Comparison of ENCODE assay signal across 11 cellular contexts in the genomic region with DNA sequence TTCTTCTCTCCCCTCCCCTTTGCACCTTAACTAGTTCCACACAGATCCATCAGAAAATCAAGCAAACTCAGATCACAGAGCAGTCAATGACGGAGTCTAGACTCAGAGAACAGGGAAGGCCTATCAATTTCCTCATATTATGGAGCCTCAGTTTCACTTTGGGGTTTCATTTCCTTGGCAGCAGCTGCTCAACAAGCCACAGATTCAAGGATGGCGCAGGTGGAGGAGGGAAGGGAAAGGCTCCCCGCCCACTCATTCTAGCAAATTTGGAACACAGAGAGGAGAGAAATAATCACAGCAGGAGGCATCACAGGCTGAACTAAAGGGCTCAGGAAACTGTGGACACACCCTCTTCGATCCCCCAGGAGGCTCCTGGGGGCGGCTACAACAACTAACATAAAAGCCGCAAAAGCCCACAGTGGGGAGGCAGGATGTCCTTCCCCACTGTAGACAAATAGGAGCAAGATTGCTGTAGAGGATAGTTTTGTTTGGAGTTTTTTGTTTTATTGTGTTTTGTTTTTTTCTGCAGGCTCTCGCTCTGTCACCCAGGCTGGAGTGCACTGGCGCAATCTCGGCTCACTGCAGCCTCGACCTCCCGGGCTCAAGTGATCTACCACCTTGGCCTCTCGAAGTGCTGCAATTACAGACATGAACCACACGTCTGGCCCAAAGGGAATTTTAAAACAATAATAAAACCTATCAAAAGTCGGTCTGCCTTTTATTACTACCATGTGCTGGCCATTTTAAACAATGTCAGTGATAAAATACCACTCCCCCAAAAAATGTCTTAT. TPM values are rescaled to one million over a fixed set of nuclear protein-coding genes. Genes with fewer than 3 reads are reported as not detected.
DNase-seq lines count a peak whose midpoint lies in the region; ATAC-seq and TF ChIP-seq lines count a peak whose summit lies in the region.
"Had no signal": no experiment of that assay in that cellular context is flagged by ENCODE, and none has a peak within 500 bp of the region (broad histone marks: within the 10 kb centered on the region; RNA-seq: fewer than 3 reads in every experiment).

No MANE protein-coding gene starts in this region.

- intact Hi-C loops in mucosa of descending colon (cut with DNase I, micrococcal nuclease): no loop called here

- H3K27ac ChIP-seq in BLaER1 treated with 17β-estradiol and CSF1 and Interleukin-3, amounts not matched to agents 10 nM and 100 nM: peak overlapping the region in 4 of 11 experiments; percentile 7 to 48 (median 24); a peak in 6 of 22 replicates
- H3K27ac ChIP-seq in muscle layer of colon (ENCODE audit: low read depth, low read length): peak overlapping the region; percentile 16

- H3K36me3 ChIP-seq in BLaER1 treated with 17β-estradiol and CSF1 and Interleukin-3, amounts not matched to agents 10 nM and 100 nM: no peaks in the 10 kb centered on the region
- no peaks in the 10 kb centered on the region for H3K36me3 ChIP-seq in muscle layer of colon (ENCODE audit: insufficient read depth, low read length)
- no peaks in the 10 kb centered on the region for H3K36me3 ChIP-seq in mucosa of descending colon (ENCODE audit: low read depth)

- H3K9me3 ChIP-seq in BLaER1 treated with 17β-estradiol and CSF1 and Interleukin-3, amounts not matched to agents 10 nM and 100 nM (replicated peaks in 1 of 11): no peaks in the 10 kb centered on the region
- no peaks in the 10 kb centered on the region for H3K9me3 ChIP-seq in muscle layer of colon (ENCODE audit: low read length)
- H3K9me3 ChIP-seq in mucosa of descending colon: no peaks in the 10 kb centered on the region

- peak; percentile 36 for DNase-seq in NB4 (ENCODE audit: low read depth)
- peak; percentile 9 to 18 for DNase-seq in cardiac fibroblast (ENCODE audit: low read depth in 2 of 2)
- DNase-seq in activated T-cell treated with anti-CD3 and anti-CD28 coated beads for 4 hours: no peak
- DNase-seq in mucosa of descending colon: no peak
- DNase-seq: activated CD4-positive, alpha-beta T cell treated with anti-CD3 and anti-CD28 coated beads for 36 hours; DMS53 had no signal

- peaks cover 0 to 7% (median 0%) of the 10 kb centered on the region in 11 experiments; a peak in 3 of 22 replicates for H4K20me1 ChIP-seq in BLaER1 treated with 17β-estradiol and CSF1 and Interleukin-3, amounts not matched to agents 10 nM and 100 nM

- no peak for TF ChIP-seq POLR2A in NB4 (IDR thresholded peaks at IDR 0.05; ENCODE audit: extremely low read depth, insufficient read length)

- H3K4me1 ChIP-seq in BLaER1 treated with 17β-estradiol and CSF1 and Interleukin-3, amounts not matched to agents 10 nM and 100 nM: peaks cover 32 to 53% (median 39%) of the 10 kb centered on the region in 10 experiments
- H3K4me1 ChIP-seq in muscle layer of colon (ENCODE audit: insufficient read depth, low read length) (peaks cover 41% of the 10 kb centered on the region), mucosa of descending colon (ENCODE audit: low read depth) (peaks cover 3% of the 10 kb centered on the region)

- ATAC-seq in GM18861 (IDR thresholded peaks at IDR 0.05; ENCODE audit: unreplicated experiment) (no peak), HG02884 (IDR thresholded peaks at IDR 0.05; ENCODE audit: unreplicated experiment) (no peak), mucosa of descending colon (no peak)
- ATAC-seq: activated CD4-positive, alpha-beta T cell treated with anti-CD3 and anti-CD28 coated beads for 36 hours had no signal

- peaks cover 30 to 47% (median 41%) of the 10 kb centered on the region in 11 experiments for H3K27me3 ChIP-seq in BLaER1 treated with 17β-estradiol and CSF1 and Interleukin-3, amounts not matched to agents 10 nM and 100 nM
- H3K27me3 ChIP-seq in muscle layer of colon (ENCODE audit: control insufficient read depth in 1 of 2, insufficient read depth in 2 of 2, low read length in 2 of 2): no peaks in the 10 kb centered on the region

- peak overlapping the region in 3 of 10 experiments; percentile 10 to 28 (median 13); a peak in 4 of 20 replicates for H3K4me3 ChIP-seq in BLaER1 treated with 17β-estradiol and CSF1 and Interleukin-3, amounts not matched to agents 10 nM and 100 nM
- H3K4me3 ChIP-seq in NB4 (ENCODE audit: low read depth, low read length) (no peak overlapping the region), cardiac fibroblast (replicated peaks in 1 of 2; ENCODE audit: low read depth in 2 of 2, low read length in 2 of 2) (no peak overlapping the region), muscle layer of colon (ENCODE audit: low read depth in 1 of 2, low read length in 2 of 2) (peak overlapping the region in 1 of 2 donors; percentile 9), mucosa of descending colon (no peak overlapping the region)
- H3K4me3 ChIP-seq: smooth muscle cell had no signal

- TF ChIP-seq CTCF in NB4 (IDR thresholded peaks at IDR 0.05; ENCODE audit: low read depth, low read length) (no peak), cardiac fibroblast (IDR thresholded peaks at IDR 0.05; ENCODE audit: low read depth, low read length) (peak; percentile 2), mucosa of descending colon (IDR thresholded peaks at IDR 0.05) (no peak)

- peak overlapping the region in 3 of 11 experiments; percentile 16 to 24 (median 18); a peak in 1 of 22 replicates for H3K9ac ChIP-seq in BLaER1 treated with 17β-estradiol and CSF1 and Interleukin-3, amounts not matched to agents 10 nM and 100 nM
- peak overlapping the region; percentile 11 for H3K9ac ChIP-seq in muscle layer of colon (ENCODE audit: low read length)

- peak overlapping the region; percentile 63 to 90 (median 78) for H3K4me2 ChIP-seq in BLaER1 treated with 17β-estradiol and CSF1 and Interleukin-3, amounts not matched to agents 10 nM and 100 nM
- H3K4me2 ChIP-seq: smooth muscle cell had no signal

RNA-seq across cellular contexts. Expression of gene PLAAT3, which starts 3.4 kb away (rescaled TPM):
- 10 to 100 TPM; 15.1 to 58.5 (median 26.7) TPM for total RNA-seq in mucosa of descending colon

RNA-seq across cellular contexts. Expression of gene PLAAT2, which starts 47.6 kb away (rescaled TPM):
- total RNA-seq in mucosa of descending colon: 100 to 1,000 TPM in 1 of 3 donors, 10 to 100 TPM in 2; 44.3 to 238 (median 62.8) TPM
- total RNA-seq: activated CD4-positive, alpha-beta T cell treated with anti-CD3 and anti-CD28 coated beads for 36 hours; smooth muscle cell had no signal

Comparison
In these comparisons a context has a peak if more than half of its experiments do, and no peak if none do; other contexts are left out.
1. DNase-seq: peak in NB4 (single experiment) and cardiac fibroblast (2 of 2); none in activated T-cell treated with anti-CD3 and anti-CD28 coated beads for 4 hours (single experiment) and mucosa of descending colon (0 of 3).